Comparison of ENCODE assay signal across 12 cellular contexts in the genomic region with DNA sequence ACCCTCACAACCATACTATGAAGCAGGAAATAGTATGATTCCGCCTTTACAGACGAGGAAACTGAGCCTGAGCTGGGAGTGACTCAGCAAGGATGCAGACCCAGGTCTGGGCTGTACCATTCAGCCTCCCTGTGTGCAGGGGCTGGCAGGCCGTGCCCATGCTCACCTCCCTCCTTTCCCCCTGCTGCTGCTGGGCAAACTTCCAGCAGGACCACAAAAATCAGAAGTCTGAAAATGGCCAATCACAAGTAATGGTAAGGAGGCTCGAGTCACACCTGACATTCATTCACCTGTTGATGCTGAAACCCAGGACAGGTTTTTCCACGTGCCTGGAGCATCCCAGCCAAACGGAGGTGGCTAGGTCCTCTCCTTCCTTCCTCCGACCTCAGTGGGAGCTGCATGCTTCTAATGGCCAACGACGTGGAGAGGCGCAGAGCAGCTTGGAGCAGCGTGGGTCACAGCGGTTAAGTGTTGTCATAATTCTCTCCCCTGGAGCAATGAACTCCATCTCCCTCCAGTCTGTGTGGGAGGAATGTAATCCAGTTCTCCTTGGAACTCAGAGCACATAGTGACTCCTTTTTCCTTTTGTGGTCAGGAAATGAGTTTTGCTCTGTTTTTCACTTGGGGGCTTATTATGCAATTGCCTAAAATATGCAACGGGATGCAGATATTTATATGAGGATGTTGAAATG.
A peak's percentile ranks its signal among the peaks of the same experiment; 100 is the strongest.
DNase-seq lines count a peak whose midpoint lies in the region; ATAC-seq and TF ChIP-seq lines count a peak whose summit lies in the region.
"Had no signal": no experiment of that assay in that cellular context is flagged by ENCODE, and none has a peak within 500 bp of the region (broad histone marks: within the 10 kb centered on the region; RNA-seq: fewer than 3 reads in every experiment).

No MANE protein-coding gene starts in this region.

- in situ Hi-C loops in KBM-7 (cut with MboI; ENCODE audit: low pct_unique_long_range_greater_than_20kb, low sequenced_read_pairs), result no loop called here
- in situ Hi-C loops in brain microvascular endothelial cell (cut with HindIII; ENCODE audit: low pct_ligation_motif_present, low sequenced_read_pairs), result no loop called here

- no peak for TF ChIP-seq CTCF in brain microvascular endothelial cell (IDR thresholded peaks at IDR 0.05; ENCODE audit: low read depth, low read length, missing control alignments)

- H3K36me3 ChIP-seq in brain microvascular endothelial cell (replicated peaks), result no peaks in the 10 kb centered on the region
- no peaks in the 10 kb centered on the region for H3K36me3 ChIP-seq in H7 (replicated peaks; ENCODE audit: control insufficient read depth, insufficient read depth, low read length)
- H3K36me3 ChIP-seq: BLaER1, thoracic aorta had no signal

- peak; percentile 78 for DNase-seq in AG08395 (ENCODE audit: low spot score)
- DNase-seq in KBM-7, result peak; percentile 76
- peak; percentile 51 for DNase-seq in brain microvascular endothelial cell
- DNase-seq in hepatic stellate cell (ENCODE audit: low spot score), result peak; percentile 37
- no peak for DNase-seq in ecto neural progenitor cell (ENCODE audit: low spot score)
- no peak for DNase-seq in COLO668 (lab: John Stamatoyannopoulos, UW; ENCODE audit: unreplicated experiment)
- no peak for DNase-seq in H7
- DNase-seq: activated CD4-positive, alpha-beta T cell treated with anti-CD3 and anti-CD28 coated beads for 36 hours; activated naive CD4-positive, alpha-beta T cell treated with anti-CD3 and anti-CD28 coated beads for 36 hours had no signal

- H3K4me3 ChIP-seq in brain microvascular endothelial cell (ENCODE audit: low read depth, low read length) (no peak overlapping the region), H7 (ENCODE audit: insufficient read depth, low read depth, low read length) (no peak overlapping the region)
- H3K4me3 ChIP-seq: BLaER1, thoracic aorta had no signal

- H3K27ac ChIP-seq in brain microvascular endothelial cell, result no peak overlapping the region
- H3K27ac ChIP-seq: BLaER1 had no signal

- no peak for ATAC-seq in HG03175 (IDR thresholded peaks at IDR 0.05; ENCODE audit: unreplicated experiment)
- ATAC-seq: activated CD4-positive, alpha-beta T cell treated with anti-CD3 and anti-CD28 coated beads for 36 hours had no signal

- H3K27me3 ChIP-seq in brain microvascular endothelial cell (replicated peaks), result no peaks in the 10 kb centered on the region
- no peaks in the 10 kb centered on the region for H3K27me3 ChIP-seq in H7 (ENCODE audit: control insufficient read depth, insufficient read depth, low read length)
- H3K27me3 ChIP-seq: BLaER1 had no signal

Comparison
In these comparisons a context has a peak if more than half of its experiments do, and no peak if none do; other contexts are left out.
1. DNase-seq: peak in AG08395 (single experiment), KBM-7 (single experiment), brain microvascular endothelial cell (single experiment) and hepatic stellate cell (single experiment); none in ecto neural progenitor cell (single experiment), COLO668 (single experiment) and H7 (single experiment).